In genomic region chr14:75002392-75003249, GRCh38 we compare ENCODE assay signal across 8 cellular contexts. TPM values are rescaled to one million over a fixed set of nuclear protein-coding genes. Genes with fewer than 3 reads are reported as not detected.
A peak's percentile ranks its signal among the peaks of the same experiment; 100 is the strongest.
DNase-seq lines count a peak whose midpoint lies in the region; ATAC-seq, FAIRE-seq and TF ChIP-seq lines count a peak whose summit lies in the region.

Gene EIF2B2, plus strand, starts transcription at chr14:75002921. Its CDS starts 70 bp downstream, at chr14:75002991.

- peak; percentile 83 for FAIRE-seq in urothelium cell line (lab: Jason Lieb, UNC)

- peaks cover 16% of the 10 kb centered on the region for H3K4me1 ChIP-seq in psoas muscle

- H3K27me3 ChIP-seq in psoas muscle (ENCODE audit: insufficient read depth in 3 of 3, low read length in 2 of 3), result no peaks in the 10 kb centered on the region

- peaks cover 9 to 39% of the 10 kb centered on the region in 2 donors for H3K36me3 ChIP-seq in psoas muscle (ENCODE audit: insufficient read depth in 1 of 2, low read depth in 1 of 2)

- peaks cover 10% of the 10 kb centered on the region for H3K9me3 ChIP-seq in psoas muscle

- WGBS in psoas muscle, 3 donors, result 0 to 1% (median 1%) methylated on average over 62 to 66 of the region's 66 CpGs

- H3K4me3 ChIP-seq in psoas muscle, result peak within 1 kb of the TSS; percentile 92

- ATAC-seq in GM18498 (IDR thresholded peaks at IDR 0.05; ENCODE audit: unreplicated experiment) (peak; percentile 98), HG02938 (IDR thresholded peaks at IDR 0.05; ENCODE audit: unreplicated experiment) (peak; percentile 97), left ventricle myocardium superior (peak; percentile 100), psoas muscle (peak; percentile 99)

- intact Hi-C loops in left ventricle myocardium superior (cut with micrococcal nuclease) (no loop called here), psoas muscle (cut with DNase I) (loop anchor here (5.0 to 10.0 kb wide), 2 partner anchors 55 to 62 kb away; partner anchors contain the start of genes ACYP1 (in 1 of the 2) and ZC2HC1C (in 1 of the 2))

- DNase-seq in NCI-H187 (lab: John Stamatoyannopoulos, UW), result peak; percentile 97 to 98
- DNase-seq in T-helper 2 cell, result peak; percentile 91 to 99 (median 99)
- DNase-seq in left ventricle myocardium superior, result peak; percentile 99
- DNase-seq in psoas muscle, result peak; percentile 98 to 99
- DNase-seq in urothelium cell line (ENCODE audit: low spot score), result peak; percentile 99

- H3K27ac ChIP-seq in angular gyrus (ENCODE audit: low read depth, low read length) (peak within 1 kb of the TSS; percentile 85), psoas muscle (peak within 1 kb of the TSS; percentile 92)

- TF ChIP-seq CTCF in psoas muscle (IDR thresholded peaks at IDR 0.05), result peak; percentile 20

RNA-seq across cellular contexts. Expression of gene EIF2B2, which starts in this region (rescaled TPM):
- total RNA-seq in left ventricle myocardium superior (34.5 TPM), psoas muscle (10 to 100 TPM; 44.5 to 68.9 (median 54.6) TPM)
- 10 to 100 TPM; 64.4 to 91.9 (median 74.8) TPM for polyA plus RNA-seq in psoas muscle

Comparison
In these comparisons a context has a peak if more than half of its experiments do, and no peak if none do; other contexts are left out.
1. Peak in every context shown above with its lines: DNase-seq, ATAC-seq, H3K4me3 ChIP-seq and H3K27ac ChIP-seq.